In the genomic region with DNA sequence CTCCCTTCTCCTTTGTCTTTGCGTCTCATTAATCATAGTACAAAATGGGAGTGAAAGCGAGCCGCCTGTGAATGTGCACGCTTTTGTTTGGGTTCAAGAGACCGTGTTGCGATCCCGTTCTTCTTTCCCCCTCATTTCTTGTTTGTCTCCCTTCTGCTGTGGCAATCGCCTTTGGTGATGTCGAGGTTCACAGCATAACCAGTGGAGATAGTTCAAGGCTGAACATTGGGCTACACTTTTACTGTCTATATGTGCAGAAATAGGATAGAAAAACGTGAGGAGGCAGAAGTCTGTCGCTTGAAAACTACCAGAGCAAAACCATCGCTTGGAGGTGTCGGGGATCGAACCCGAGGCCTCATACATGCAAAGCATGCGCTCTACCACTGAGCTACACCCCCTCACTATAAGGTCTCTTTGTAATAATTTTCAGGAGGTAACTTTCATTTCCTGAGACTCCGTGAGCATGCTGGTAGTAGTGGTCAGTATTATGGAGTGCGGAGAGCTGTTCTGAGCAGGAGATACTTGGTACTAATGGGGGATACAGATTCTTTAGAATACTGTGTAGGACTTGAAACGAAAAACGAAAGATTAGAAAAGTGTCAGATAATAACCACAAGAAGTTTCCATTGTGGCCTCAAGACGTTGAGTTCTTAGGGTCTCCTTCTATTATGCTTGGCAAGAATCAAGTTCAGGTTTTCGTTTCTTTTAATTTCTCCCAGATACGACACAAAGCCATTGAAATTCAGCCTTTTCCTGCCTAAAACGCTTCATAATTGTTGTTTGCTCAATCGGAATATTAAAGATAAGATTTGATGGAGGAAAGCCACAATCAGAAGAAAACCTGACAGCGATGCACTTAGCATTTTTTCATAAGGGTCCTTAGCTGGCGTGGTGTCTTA, we compare ENCODE assay signal across 8 cellular contexts.
A peak's percentile ranks its signal among the peaks of the same experiment; 100 is the strongest.
DNase-seq lines count a peak whose midpoint lies in the region; ATAC-seq, FAIRE-seq and TF ChIP-seq lines count a peak whose summit lies in the region.

No MANE protein-coding gene starts in this region.

- POLR2A ChIA-PET in H1 (lab: Charles Lee; ENCODE audit: partially characterized antibody): interaction anchor here (0.6 to 1.6 kb wide), 3 partner anchors 26 to 59 kb away, joined by 3 to 8 read pairs (median 4); no protein-coding TSS in a partner anchor

- 0 out of 2 replicates have a peak overlapping the region, but pooled peaks have one; percentile 80 for H2BK12ac ChIP-seq in H1 (ENCODE audit: low read depth, low read length)

- ATAC-seq in HG02973 (IDR thresholded peaks at IDR 0.05; ENCODE audit: unreplicated experiment) (no peak), HG02610 (IDR thresholded peaks at IDR 0.05; ENCODE audit: unreplicated experiment) (no peak)

- H4K91ac ChIP-seq in H1 (replicated peaks; ENCODE audit: insufficient read length, low read length): no peak overlapping the region

- WGBS in H1 (ENCODE audit: extremely low coverage in 1 of 2, insufficient coverage in 1 of 2, insufficient read length in 1 of 2, insufficient replicate concordance in 2 of 2, low coverage in 1 of 2, low lambda C conversion rate in 2 of 2, missing lambda C conversion rate in 1 of 2), 2 experiments: 5% methylated on average over 27 of the region's 27 CpGs; no CpG with 5 or more reads in 1 of the 2 experiments

- no peak overlapping the region for H2BK20ac ChIP-seq in H1 (ENCODE audit: low read length)

- H4K8ac ChIP-seq in H1 (ENCODE audit: extremely low read depth, insufficient read depth, low read length): no peak overlapping the region

- no peak overlapping the region for H3K14ac ChIP-seq in H1 (ENCODE audit: insufficient read length)

- peak; percentile 78 for FAIRE-seq in H1 (lab: Jason Lieb, UNC)

- peaks cover 0 to 7% (median 5%) of the 10 kb centered on the region in 4 experiments; a peak in 5 of 7 replicates for H3K4me1 ChIP-seq in H1 (replicated peaks in 1 of 4; ENCODE audit: control insufficient read depth in 3 of 4, insufficient read depth in 4 of 4, low read length in 3 of 4)

- H2BK120ac ChIP-seq in H1 (replicated peaks; ENCODE audit: low read depth, low read length): no peak overlapping the region

- no peaks in the 10 kb centered on the region for H3K9me3 ChIP-seq in H1 (ENCODE audit: insufficient read depth in 2 of 2, low read depth in 1 of 2, low read length in 1 of 2)

- no peak for TF ChIP-seq RAD21 in H1 (IDR thresholded peaks at IDR 0.05 in 1 of 2, conservative IDR thresholded peaks at IDR 0.05 in 1 of 2; ENCODE audit: low read depth in 2 of 2, low read length in 2 of 2)

- no peak overlapping the region for H2AK5ac ChIP-seq in H1 (ENCODE audit: low read depth, low read length)

- no peak overlapping the region for H3K23ac ChIP-seq in H1 (ENCODE audit: insufficient read length)

- peaks cover under 1 to 3% of the 10 kb centered on the region in 2 experiments for H4K20me1 ChIP-seq in H1 (replicated peaks in 1 of 2; ENCODE audit: control insufficient read depth in 1 of 2, insufficient read depth in 2 of 2, low read length in 2 of 2)

- H2BK5ac ChIP-seq in H1 (ENCODE audit: low read depth, low read length): no peak overlapping the region

- no peak for TF ChIP-seq CTCF in AG10803 (conservative IDR thresholded peaks at IDR 0.05; ENCODE audit: low read length)
- no peak for TF ChIP-seq CTCF in H1 (IDR thresholded peaks at IDR 0.05; ENCODE audit: control extremely low read depth in 1 of 3, insufficient read depth in 1 of 3, low read depth in 1 of 3, low read length in 3 of 3)

- H3K4ac ChIP-seq in H1 (replicated peaks; ENCODE audit: insufficient read length, low read depth, low read length): no peak overlapping the region

- no peak for TF ChIP-seq POLR2A in H1 (IDR thresholded peaks at IDR 0.05; ENCODE audit: control extremely low read depth in 1 of 2, low read depth in 2 of 2, low read length in 2 of 2)

- H3K79me1 ChIP-seq in H1 (ENCODE audit: low read depth, low read length): no peaks in the 10 kb centered on the region

- peak overlapping the region; percentile 16; the same call in 1 of the 2 replicates for H3K4me3 ChIP-seq in AG10803 (ENCODE audit: low read length)
- peak overlapping the region; percentile 50 to 82 (median 59); a peak in 7 of 8 replicates for H3K4me3 ChIP-seq in H1 (ENCODE audit: extremely low read depth in 1 of 4, insufficient read depth in 2 of 4, low read depth in 3 of 4, low read length in 4 of 4)

- H3K4me2 ChIP-seq in H1 (ENCODE audit: insufficient read depth in 1 of 2, low read depth in 2 of 2, low read length in 2 of 2): peak overlapping the region; percentile 98 to 99

- no peak overlapping the region for H4K5ac ChIP-seq in H1 (ENCODE audit: insufficient read length, low read depth, low read length)

- H3K27ac ChIP-seq in H1 (ENCODE audit: low read depth, low read length): no peak overlapping the region

- CTCF ChIA-PET in H1 (lab: Charles Lee; ENCODE audit: partially characterized antibody): interaction anchor here (0.9 to 2.9 kb wide), 5 partner anchors 16 to 198 kb away, joined by 4 to 8 read pairs (median 4); no protein-coding TSS in a partner anchor

- peak overlapping the region in 2 of 4 experiments; percentile 54 to 57; a peak in 2 of 7 replicates for H3K9ac ChIP-seq in H1 (replicated peaks in 1 of 4; ENCODE audit: extremely low read depth in 1 of 4, low read depth in 3 of 4, low read length in 3 of 4)

- no peak overlapping the region for H3K56ac ChIP-seq in H1 (replicated peaks; ENCODE audit: insufficient read length, low read depth, low read length)

- no peaks in the 10 kb centered on the region for H3K36me3 ChIP-seq in H1 (ENCODE audit: control insufficient read depth in 2 of 4, insufficient read depth in 4 of 4, low read length in 3 of 4)

- no peak for TF ChIP-seq EP300 in H1 (IDR thresholded peaks at IDR 0.05; ENCODE audit: borderline replicate concordance in 1 of 2, low read depth in 2 of 2, low read length in 2 of 2)

- H2AFZ ChIP-seq in H1 (ENCODE audit: low read length): no peak overlapping the region

- H3K23me2 ChIP-seq in H1 (ENCODE audit: low read depth, low read length): peaks cover 10% of the 10 kb centered on the region

- H3K27me3 ChIP-seq in H1 (replicated peaks in 1 of 4; ENCODE audit: control insufficient read depth in 3 of 4, extremely low read depth in 1 of 4, insufficient read depth in 3 of 4, low read length in 3 of 4): peaks cover 38 to 73% (median 64%) of the 10 kb centered on the region in 4 experiments

- no peak overlapping the region for H2BK15ac ChIP-seq in H1 (ENCODE audit: low read length)

- DNase-seq in AG10803 (ENCODE audit: low read depth) (peak; percentile 64), H4 (ENCODE audit: low spot score) (peak; percentile 80), NCI-H82 (lab: John Stamatoyannopoulos, UW) (peak; percentile 80), H1 (ENCODE audit: low read depth in 1 of 2, low spot score in 2 of 2) (peak in 1 of 2 experiments; percentile 81), amniotic stem cell (lab: John Stamatoyannopoulos, UW) (no peak), NCI-H2029 treated with DMSO at 0.1 percent for 48 hours (lab: John Stamatoyannopoulos, UW) (no peak)

- no peaks in the 10 kb centered on the region for H3K79me2 ChIP-seq in H1 (ENCODE audit: control insufficient read depth in 1 of 2, insufficient read depth in 2 of 2, low read length in 2 of 2)

- H3K18ac ChIP-seq in H1 (ENCODE audit: extremely low read depth, low read length): no peak overlapping the region

TF ChIP-seq in H1, 55 proteins besides CTCF, POLR2A, EP300 and RAD21 (continues in another document):
- no peak for TF ChIP-seq GABPA (IDR thresholded peaks at IDR 0.05; ENCODE audit: borderline replicate concordance, insufficient read depth, low read length)

Comparison
In these comparisons a context has a peak if more than half of its experiments do, and no peak if none do; other contexts are left out.
1. DNase-seq: peak in AG10803 (single experiment), H4 (single experiment) and NCI-H82 (single experiment); none in amniotic stem cell (single experiment) and NCI-H2029 treated with DMSO at 0.1 percent for 48 hours (single experiment).